In genomic region chr6:127737009-127737486, GRCh38 we compare ENCODE assay signal across 8 cellular contexts.
DNase-seq lines count a peak whose midpoint lies in the region; ATAC-seq and TF ChIP-seq lines count a peak whose summit lies in the region.

No MANE protein-coding gene starts in this region.

- no peak overlapping the region for H3K4me3 ChIP-seq in WI38 (ENCODE audit: low read depth, low read length)

- peak; percentile 94 for ATAC-seq in GM19452 (IDR thresholded peaks at IDR 0.05; ENCODE audit: unreplicated experiment)
- peak; percentile 93 for ATAC-seq in HG03439 (IDR thresholded peaks at IDR 0.05; ENCODE audit: unreplicated experiment)

- DNase-seq in DMS53 treated with DMSO at 0.1 percent for 48 hours (lab: John Stamatoyannopoulos, UW; ENCODE audit: unreplicated experiment) (peak; percentile 70), NCI-H2227 (lab: John Stamatoyannopoulos, UW; ENCODE audit: unreplicated experiment) (peak; percentile 59), epidermal melanocyte (ENCODE audit: insufficient read length, low spot score) (peak; percentile 26), mucosa of gallbladder (ENCODE audit: low spot score) (peak; percentile 47), UCSD-AML1 (lab: John Stamatoyannopoulos, UW; ENCODE audit: unreplicated experiment) (no peak)

- TF ChIP-seq CTCF in WI38 (IDR thresholded peaks at IDR 0.05; ENCODE audit: low read depth, low read length), result peak; percentile 27; the same call in 1 of the 2 replicates
